ENCODE assay signal across 8 cellular contexts in genomic region chr2:60794271-60794863, GRCh38. TPM values are rescaled to one million over a fixed set of nuclear protein-coding genes. Genes with fewer than 3 reads are reported as not detected.
DNase-seq lines count a peak whose midpoint lies in the region; ATAC-seq and TF ChIP-seq lines count a peak whose summit lies in the region.

No MANE protein-coding gene starts in this region.

- intact Hi-C loops in CD8-positive, alpha-beta T cell (cut with DNase I, micrococcal nuclease) = loop anchor here (1.0 to 5.0 kb wide), 2 partner anchors 87 to 205 kb away; no protein-coding TSS in a partner anchor
- intact Hi-C loops in adrenal gland (cut with DNase I) = loop anchor here in 1 of 2 donors (5.0 kb wide), 1 partner anchor 208 kb away; no protein-coding TSS in a partner anchor
- intact Hi-C loops in left colon (cut with DNase I, micrococcal nuclease) = loop anchor here in 1 of 2 donors (10.0 kb wide), 1 partner anchor 200 kb away; no protein-coding TSS in a partner anchor

- no peak overlapping the region for H3K27ac ChIP-seq in CD8-positive, alpha-beta T cell (ENCODE audit: low read depth, low read length)
- no peak overlapping the region for H3K27ac ChIP-seq in adrenal gland

- WGBS in adrenal gland, 4 donors = 61 to 67% (median 64%) methylated on average over 5 of the region's 5 CpGs

- TF ChIP-seq POLR2A in adrenal gland (IDR thresholded peaks at IDR 0.05) = no peak

- peak; percentile 59 for ATAC-seq in CD8-positive, alpha-beta T cell
- ATAC-seq in left colon (peak; percentile 52), GM18502 (IDR thresholded peaks at IDR 0.05; ENCODE audit: poor library complexity, unreplicated experiment) (no peak), GM21723 (IDR thresholded peaks at IDR 0.05; ENCODE audit: unreplicated experiment) (no peak)

- no peaks in the 10 kb centered on the region for H3K9me3 ChIP-seq in CD8-positive, alpha-beta T cell (ENCODE audit: low read length)
- no peaks in the 10 kb centered on the region for H3K9me3 ChIP-seq in adrenal gland (replicated peaks in 1 of 3)

- peaks cover 11% of the 10 kb centered on the region for H3K4me1 Mint-ChIP-seq in CD8-positive, alpha-beta T cell (ENCODE audit: low read depth)

- H3K27me3 ChIP-seq in CD8-positive, alpha-beta T cell (ENCODE audit: insufficient read depth, low read length) = no peaks in the 10 kb centered on the region
- H3K27me3 ChIP-seq in adrenal gland = no peaks in the 10 kb centered on the region

- CTCF ChIA-PET in CD8-positive, alpha-beta T cell (lab: Charles Lee) = interaction anchor here (1.5 to 3.2 kb wide), 3 partner anchors 198 to 205 kb away, joined by 4 to 20 read pairs (median 4); no protein-coding TSS in a partner anchor

- H3K27me3 Mint-ChIP-seq in CD8-positive, alpha-beta T cell (ENCODE audit: low read depth) = no peaks in the 10 kb centered on the region

- no peaks in the 10 kb centered on the region for H3K4me1 ChIP-seq in CD8-positive, alpha-beta T cell (ENCODE audit: insufficient read depth, low read length)
- H3K4me1 ChIP-seq in adrenal gland (replicated peaks in 1 of 2) = no peaks in the 10 kb centered on the region

- POLR2A ChIA-PET in CD8-positive, alpha-beta T cell (lab: Charles Lee) = no interaction called here

- no peak overlapping the region for H3K4me3 ChIP-seq in CD8-positive, alpha-beta T cell (ENCODE audit: low read depth, low read length)
- H3K4me3 ChIP-seq in adrenal gland = no peak overlapping the region

- no peak for DNase-seq in CD8-positive, alpha-beta T cell
- DNase-seq in HuH-7.5 (ENCODE audit: low spot score) (peak; percentile 29), adrenal gland (no peak), left colon (no peak)
- no peak for DNase-seq in activated CD8-positive, alpha-beta memory T cell treated with anti-CD3 and anti-CD28 coated beads, Interleukin-2, amount 50 U/mL, for 48 hours
- DNase-seq in activated CD8-positive, alpha-beta memory T cell treated with anti-CD3 and anti-CD28 coated beads for 24 hours = no peak

- H3K4me3 Mint-ChIP-seq in CD8-positive, alpha-beta T cell = no peak overlapping the region

- H3K36me3 Mint-ChIP-seq in CD8-positive, alpha-beta T cell = peaks cover 85% of the 10 kb centered on the region

- no peaks in the 10 kb centered on the region for H3K9me3 Mint-ChIP-seq in CD8-positive, alpha-beta T cell

- no peak overlapping the region for H3K27ac Mint-ChIP-seq in CD8-positive, alpha-beta T cell

- peaks cover 50% of the 10 kb centered on the region for H3K36me3 ChIP-seq in CD8-positive, alpha-beta T cell (ENCODE audit: insufficient read depth, low read length)
- H3K36me3 ChIP-seq in adrenal gland (replicated peaks in 1 of 2) = peaks cover 0 to 66% of the 10 kb centered on the region in 2 donors

- peak; percentile 85 for TF ChIP-seq CTCF in CD8-positive, alpha-beta T cell (IDR thresholded peaks at IDR 0.05)
- TF ChIP-seq CTCF in adrenal gland (IDR thresholded peaks at IDR 0.05) = peak; percentile 17 to 67 (median 53)

RNA-seq across cellular contexts. Expression of gene PAPOLG, which starts 38.3 kb away (rescaled TPM):
- total RNA-seq in CD8-positive, alpha-beta T cell = 10 to 100 TPM; 19.1 to 22.3 TPM
- total RNA-seq in adrenal gland (10 to 100 TPM in 5 of 8 donors, 1 to 10 TPM in 3; 6.6 to 16.0 (median 10.7) TPM), left colon (10 to 100 TPM in 1 of 2 donors, 1 to 10 TPM in 1; 9.3 to 13.5 TPM)
- polyA plus RNA-seq in adrenal gland = 10 to 100 TPM in 1 of 3 donors, 1 to 10 TPM in 2; 4.5 to 10.9 (median 4.7) TPM

Comparison
In these comparisons a context has a peak if more than half of its experiments do, and no peak if none do; other contexts are left out.
1. ATAC-seq: peak in CD8-positive, alpha-beta T cell (single experiment) and left colon (single experiment); none in GM18502 (single experiment) and GM21723 (single experiment).